1 cellular context compared by ENCODE assay signal in the genomic region with DNA sequence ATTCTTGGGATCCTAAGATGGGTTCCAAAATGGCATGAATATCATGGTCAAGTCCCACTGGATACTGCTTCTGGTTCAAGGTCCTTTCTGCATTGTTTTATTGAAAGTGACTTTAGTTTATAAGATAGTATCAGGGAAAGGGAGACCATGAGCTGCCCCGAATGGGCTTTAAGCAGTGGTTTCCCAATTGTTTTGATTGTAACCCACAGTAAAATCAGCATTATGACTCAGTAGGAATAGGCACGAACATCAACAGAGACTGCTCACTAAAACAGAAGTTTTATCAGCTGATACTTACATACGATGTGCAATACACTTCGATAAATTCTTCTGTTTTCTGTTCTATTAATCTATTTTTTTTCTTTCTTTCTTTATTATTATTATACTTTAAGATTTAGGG. TPM values are rescaled to one million over a fixed set of nuclear protein-coding genes. Genes with fewer than 3 reads are reported as not detected.
"Had no signal": no experiment of that assay in that cellular context is flagged by ENCODE, and none has a peak within 500 bp of the region (broad histone marks: within the 10 kb centered on the region; RNA-seq: fewer than 3 reads in every experiment).

No MANE protein-coding gene starts in this region.

RNA-seq across cellular contexts. Expression of gene ZNF112, which starts 32.8 kb away (rescaled TPM):
- polyA plus RNA-seq: naive thymus-derived CD8-positive, alpha-beta T cell had no signal
